ENCODE assay signal across 1 cellular context in the genomic region with DNA sequence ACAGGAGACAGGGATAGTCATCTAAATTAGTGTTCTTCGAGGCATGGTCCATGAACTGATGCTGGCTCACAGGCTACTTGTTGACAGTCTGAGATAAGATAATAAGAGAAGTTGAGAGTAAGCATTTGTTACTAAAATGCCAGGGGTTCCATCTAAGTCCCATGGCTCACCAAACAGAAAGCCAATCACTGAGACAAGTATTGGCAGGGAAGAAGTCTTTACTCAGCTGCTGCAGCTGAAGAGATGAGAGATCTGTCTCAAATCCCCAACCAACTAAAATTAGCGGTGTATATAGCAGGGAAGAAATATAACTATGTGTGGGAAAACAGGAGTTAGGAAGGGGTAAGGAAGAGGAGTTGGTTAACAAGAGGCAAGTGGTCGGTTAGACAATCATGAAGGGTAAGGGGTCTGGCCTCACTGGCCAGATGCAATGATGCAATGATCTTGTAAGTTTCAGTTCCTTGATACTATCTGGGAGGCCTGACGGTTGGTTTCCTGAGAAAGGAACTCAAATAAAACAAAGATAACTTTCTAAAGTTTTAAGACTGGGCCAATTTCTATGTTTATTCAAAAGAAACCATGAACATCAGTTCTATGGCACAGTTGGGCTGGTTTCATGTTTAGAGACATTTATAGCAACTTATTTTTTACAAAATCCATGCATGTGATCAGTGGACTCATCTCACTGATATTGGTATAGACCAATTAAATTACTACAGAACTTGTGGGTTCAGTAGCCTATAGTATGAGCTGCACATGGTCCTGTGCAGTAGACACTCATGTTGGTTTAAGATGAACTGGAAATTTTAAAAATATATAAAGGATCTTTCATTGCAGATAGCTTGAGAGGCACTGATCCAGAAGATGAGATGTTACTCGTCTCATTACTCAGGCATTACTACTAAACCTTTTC.
TF ChIP-seq lines count a peak whose summit lies in the region.

No MANE protein-coding gene starts in this region.

TF ChIP-seq in K562, 482 proteins besides CTCF, POLR2A, EP300 and RAD21 (continued from another document and continues in another):
- TF ChIP-seq, protein P1, sequence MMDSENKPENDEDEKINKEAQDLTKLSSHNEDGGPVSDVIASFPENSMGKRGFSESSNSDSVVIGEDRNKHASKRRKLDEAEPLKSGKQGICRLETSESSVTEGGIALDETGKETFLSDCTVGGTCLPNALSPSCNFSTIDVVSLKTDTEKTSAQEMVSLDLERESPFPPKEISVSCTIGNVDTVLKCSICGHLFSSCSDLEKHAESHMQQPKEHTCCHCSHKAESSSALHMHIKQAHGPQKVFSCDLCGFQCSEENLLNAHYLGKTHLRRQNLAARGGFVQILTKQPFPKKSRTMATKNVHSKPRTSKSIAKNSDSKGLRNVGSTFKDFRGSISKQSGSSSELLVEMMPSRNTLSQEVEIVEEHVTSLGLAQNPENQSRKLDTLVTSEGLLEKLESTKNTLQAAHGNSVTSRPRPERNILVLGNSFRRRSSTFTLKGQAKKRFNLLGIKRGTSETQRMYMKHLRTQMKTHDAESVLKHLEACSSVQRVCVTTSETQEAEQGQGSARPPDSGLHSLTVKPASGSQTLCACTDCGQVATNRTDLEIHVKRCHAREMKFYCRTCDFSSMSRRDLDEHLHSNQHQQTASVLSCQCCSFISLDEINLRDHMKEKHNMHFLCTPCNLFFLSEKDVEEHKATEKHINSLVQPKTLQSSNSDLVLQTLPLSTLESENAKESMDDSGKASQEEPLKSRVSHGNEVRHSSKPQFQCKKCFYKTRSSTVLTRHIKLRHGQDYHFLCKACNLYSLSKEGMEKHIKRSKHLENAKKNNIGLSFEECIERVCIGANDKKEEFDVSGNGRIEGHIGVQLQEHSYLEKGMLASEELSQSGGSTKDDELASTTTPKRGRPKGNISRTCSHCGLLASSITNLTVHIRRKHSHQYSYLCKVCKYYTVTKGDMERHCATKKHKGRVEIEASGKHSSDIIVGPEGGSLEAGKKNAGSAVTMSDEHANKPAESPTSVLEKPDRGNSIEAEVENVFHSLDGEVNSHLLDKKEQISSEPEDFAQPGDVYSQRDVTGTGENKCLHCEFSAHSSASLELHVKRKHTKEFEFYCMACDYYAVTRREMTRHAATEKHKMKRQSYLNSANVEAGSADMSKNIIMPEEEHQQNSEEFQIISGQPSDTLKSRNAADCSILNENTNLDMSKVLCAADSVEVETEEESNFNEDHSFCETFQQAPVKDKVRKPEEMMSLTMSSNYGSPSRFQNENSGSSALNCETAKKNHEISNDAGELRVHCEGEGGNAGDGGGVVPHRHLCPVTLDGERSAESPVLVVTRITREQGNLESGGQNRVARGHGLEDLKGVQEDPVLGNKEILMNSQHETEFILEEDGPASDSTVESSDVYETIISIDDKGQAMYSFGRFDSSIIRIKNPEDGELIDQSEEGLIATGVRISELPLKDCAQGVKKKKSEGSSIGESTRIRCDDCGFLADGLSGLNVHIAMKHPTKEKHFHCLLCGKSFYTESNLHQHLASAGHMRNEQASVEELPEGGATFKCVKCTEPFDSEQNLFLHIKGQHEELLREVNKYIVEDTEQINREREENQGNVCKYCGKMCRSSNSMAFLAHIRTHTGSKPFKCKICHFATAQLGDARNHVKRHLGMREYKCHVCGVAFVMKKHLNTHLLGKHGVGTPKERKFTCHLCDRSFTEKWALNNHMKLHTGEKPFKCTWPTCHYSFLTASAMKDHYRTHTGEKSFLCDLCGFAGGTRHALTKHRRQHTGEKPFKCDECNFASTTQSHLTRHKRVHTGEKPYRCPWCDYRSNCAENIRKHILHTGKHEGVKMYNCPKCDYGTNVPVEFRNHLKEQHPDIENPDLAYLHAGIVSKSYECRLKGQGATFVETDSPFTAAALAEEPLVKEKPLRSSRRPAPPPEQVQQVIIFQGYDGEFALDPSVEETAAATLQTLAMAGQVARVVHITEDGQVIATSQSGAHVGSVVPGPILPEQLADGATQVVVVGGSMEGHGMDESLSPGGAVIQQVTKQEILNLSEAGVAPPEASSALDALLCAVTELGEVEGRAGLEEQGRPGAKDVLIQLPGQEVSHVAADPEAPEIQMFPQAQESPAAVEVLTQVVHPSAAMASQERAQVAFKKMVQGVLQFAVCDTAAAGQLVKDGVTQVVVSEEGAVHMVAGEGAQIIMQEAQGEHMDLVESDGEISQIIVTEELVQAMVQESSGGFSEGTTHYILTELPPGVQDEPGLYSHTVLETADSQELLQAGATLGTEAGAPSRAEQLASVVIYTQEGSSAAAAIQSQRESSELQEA (IDR thresholded peaks at IDR 0.05; ENCODE audit: low read depth): no peak
- TF ChIP-seq, protein P2, sequence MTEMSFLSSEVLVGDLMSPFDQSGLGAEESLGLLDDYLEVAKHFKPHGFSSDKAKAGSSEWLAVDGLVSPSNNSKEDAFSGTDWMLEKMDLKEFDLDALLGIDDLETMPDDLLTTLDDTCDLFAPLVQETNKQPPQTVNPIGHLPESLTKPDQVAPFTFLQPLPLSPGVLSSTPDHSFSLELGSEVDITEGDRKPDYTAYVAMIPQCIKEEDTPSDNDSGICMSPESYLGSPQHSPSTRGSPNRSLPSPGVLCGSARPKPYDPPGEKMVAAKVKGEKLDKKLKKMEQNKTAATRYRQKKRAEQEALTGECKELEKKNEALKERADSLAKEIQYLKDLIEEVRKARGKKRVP (CRISPR knock-in tag; IDR thresholded peaks at IDR 0.05): peak; percentile 94
- TF ChIP-seq SOX6 (IDR thresholded peaks at IDR 0.05) (peak; percentile 60; the same call in 1 of the 2 replicates), ZKSCAN1 (IDR thresholded peaks at IDR 0.05; ENCODE audit: low read depth, low read length) (no peak), HIVEP1 (CRISPR knock-in tag; IDR thresholded peaks at IDR 0.05) (no peak), BRF1 (IDR thresholded peaks at IDR 0.05; ENCODE audit: borderline replicate concordance, extremely low read depth, insufficient read length) (no peak), SUPT5H (IDR thresholded peaks at IDR 0.05) (no peak), ZNF408 (CRISPR knock-in tag; IDR thresholded peaks at IDR 0.05; ENCODE audit: low read depth) (no peak), RFX7 (CRISPR knock-in tag; IDR thresholded peaks at IDR 0.05) (no peak), CEBPG (CRISPR knock-in tag; IDR thresholded peaks at IDR 0.05) (peak; percentile 89), CEBPG (tag; conservative IDR thresholded peaks at IDR 0.05 in 1 of 2, IDR thresholded peaks at IDR 0.05 in 1 of 2) (peak; percentile 96 to 97), NBN (IDR thresholded peaks at IDR 0.05; ENCODE audit: low read depth) (0 out of 2 replicates have a peak, but pooled peaks have one; percentile 47), SMARCA5 (IDR thresholded peaks at IDR 0.05) (no peak), IRF2 (CRISPR knock-in tag; IDR thresholded peaks at IDR 0.05) (no peak), JUN (IDR thresholded peaks at IDR 0.05; ENCODE audit: borderline replicate concordance, low read depth, low read length) (no peak), JUN (CRISPR knock-in tag; IDR thresholded peaks at IDR 0.05; ENCODE audit: borderline replicate concordance) (no peak), POLR2B (IDR thresholded peaks at IDR 0.05; ENCODE audit: low read depth, partially characterized antibody) (no peak), TRIM28 (IDR thresholded peaks at IDR 0.05) (peak; percentile 53; the same call in 1 of the 2 replicates), ZNF830 (CRISPR knock-in tag; IDR thresholded peaks at IDR 0.05) (no peak), PHF8 (IDR thresholded peaks at IDR 0.05; ENCODE audit: borderline replicate concordance, low read length) (no peak), ARNT (IDR thresholded peaks at IDR 0.05) (no peak), ZNF41 (CRISPR knock-in tag; conservative IDR thresholded peaks at IDR 0.05) (no peak), ELF2 (CRISPR knock-in tag; IDR thresholded peaks at IDR 0.05) (0 out of 2 replicates have a peak, but pooled peaks have one; percentile 15), ZNF785 (CRISPR knock-in tag; IDR thresholded peaks at IDR 0.05) (no peak), STAT5B (CRISPR knock-in tag; IDR thresholded peaks at IDR 0.05) (no peak), TAL1 (IDR thresholded peaks at IDR 0.05) (no peak), PTTG1 (tag; IDR thresholded peaks at IDR 0.05; ENCODE audit: low read depth) (peak; percentile 12), MIER1 (IDR thresholded peaks at IDR 0.05; ENCODE audit: low read depth) (no peak), CTBP1 (IDR thresholded peaks at IDR 0.05; ENCODE audit: borderline replicate concordance) (peak; percentile 26; the same call in 1 of the 2 replicates), SP2 (IDR thresholded peaks at IDR 0.05; ENCODE audit: extremely low read depth, low read depth, low read length, poor library complexity, severe bottlenecking) (no peak), POLR3G (IDR thresholded peaks at IDR 0.05; ENCODE audit: extremely low read depth, insufficient read length, insufficient replicate concordance) (no peak), NUFIP1 (IDR thresholded peaks at IDR 0.05; ENCODE audit: partially characterized antibody) (no peak), PHTF2 (CRISPR knock-in tag; IDR thresholded peaks at IDR 0.05) (no peak)
- TF ChIP-seq, protein P3, sequence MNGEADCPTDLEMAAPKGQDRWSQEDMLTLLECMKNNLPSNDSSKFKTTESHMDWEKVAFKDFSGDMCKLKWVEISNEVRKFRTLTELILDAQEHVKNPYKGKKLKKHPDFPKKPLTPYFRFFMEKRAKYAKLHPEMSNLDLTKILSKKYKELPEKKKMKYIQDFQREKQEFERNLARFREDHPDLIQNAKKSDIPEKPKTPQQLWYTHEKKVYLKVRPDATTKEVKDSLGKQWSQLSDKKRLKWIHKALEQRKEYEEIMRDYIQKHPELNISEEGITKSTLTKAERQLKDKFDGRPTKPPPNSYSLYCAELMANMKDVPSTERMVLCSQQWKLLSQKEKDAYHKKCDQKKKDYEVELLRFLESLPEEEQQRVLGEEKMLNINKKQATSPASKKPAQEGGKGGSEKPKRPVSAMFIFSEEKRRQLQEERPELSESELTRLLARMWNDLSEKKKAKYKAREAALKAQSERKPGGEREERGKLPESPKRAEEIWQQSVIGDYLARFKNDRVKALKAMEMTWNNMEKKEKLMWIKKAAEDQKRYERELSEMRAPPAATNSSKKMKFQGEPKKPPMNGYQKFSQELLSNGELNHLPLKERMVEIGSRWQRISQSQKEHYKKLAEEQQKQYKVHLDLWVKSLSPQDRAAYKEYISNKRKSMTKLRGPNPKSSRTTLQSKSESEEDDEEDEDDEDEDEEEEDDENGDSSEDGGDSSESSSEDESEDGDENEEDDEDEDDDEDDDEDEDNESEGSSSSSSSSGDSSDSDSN (IDR thresholded peaks at IDR 0.05; ENCODE audit: borderline replicate concordance in 1 of 2, low read depth in 2 of 2, low read length in 2 of 2): no peak
- TF ChIP-seq, protein P4, sequence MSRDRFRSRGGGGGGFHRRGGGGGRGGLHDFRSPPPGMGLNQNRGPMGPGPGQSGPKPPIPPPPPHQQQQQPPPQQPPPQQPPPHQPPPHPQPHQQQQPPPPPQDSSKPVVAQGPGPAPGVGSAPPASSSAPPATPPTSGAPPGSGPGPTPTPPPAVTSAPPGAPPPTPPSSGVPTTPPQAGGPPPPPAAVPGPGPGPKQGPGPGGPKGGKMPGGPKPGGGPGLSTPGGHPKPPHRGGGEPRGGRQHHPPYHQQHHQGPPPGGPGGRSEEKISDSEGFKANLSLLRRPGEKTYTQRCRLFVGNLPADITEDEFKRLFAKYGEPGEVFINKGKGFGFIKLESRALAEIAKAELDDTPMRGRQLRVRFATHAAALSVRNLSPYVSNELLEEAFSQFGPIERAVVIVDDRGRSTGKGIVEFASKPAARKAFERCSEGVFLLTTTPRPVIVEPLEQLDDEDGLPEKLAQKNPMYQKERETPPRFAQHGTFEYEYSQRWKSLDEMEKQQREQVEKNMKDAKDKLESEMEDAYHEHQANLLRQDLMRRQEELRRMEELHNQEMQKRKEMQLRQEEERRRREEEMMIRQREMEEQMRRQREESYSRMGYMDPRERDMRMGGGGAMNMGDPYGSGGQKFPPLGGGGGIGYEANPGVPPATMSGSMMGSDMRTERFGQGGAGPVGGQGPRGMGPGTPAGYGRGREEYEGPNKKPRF (IDR thresholded peaks at IDR 0.05; ENCODE audit: low read depth, low read length): no peak
- TF ChIP-seq, protein P5, sequence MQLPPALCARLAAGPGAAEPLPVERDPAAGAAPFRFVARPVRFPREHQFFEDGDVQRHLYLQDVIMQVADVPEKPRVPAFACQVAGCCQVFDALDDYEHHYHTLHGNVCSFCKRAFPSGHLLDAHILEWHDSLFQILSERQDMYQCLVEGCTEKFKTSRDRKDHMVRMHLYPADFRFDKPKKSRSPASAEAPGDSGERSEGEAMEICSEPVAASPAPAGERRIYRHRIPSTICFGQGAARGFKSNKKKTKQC (CRISPR knock-in tag; IDR thresholded peaks at IDR 0.05): no peak
- TF ChIP-seq, protein P6, sequence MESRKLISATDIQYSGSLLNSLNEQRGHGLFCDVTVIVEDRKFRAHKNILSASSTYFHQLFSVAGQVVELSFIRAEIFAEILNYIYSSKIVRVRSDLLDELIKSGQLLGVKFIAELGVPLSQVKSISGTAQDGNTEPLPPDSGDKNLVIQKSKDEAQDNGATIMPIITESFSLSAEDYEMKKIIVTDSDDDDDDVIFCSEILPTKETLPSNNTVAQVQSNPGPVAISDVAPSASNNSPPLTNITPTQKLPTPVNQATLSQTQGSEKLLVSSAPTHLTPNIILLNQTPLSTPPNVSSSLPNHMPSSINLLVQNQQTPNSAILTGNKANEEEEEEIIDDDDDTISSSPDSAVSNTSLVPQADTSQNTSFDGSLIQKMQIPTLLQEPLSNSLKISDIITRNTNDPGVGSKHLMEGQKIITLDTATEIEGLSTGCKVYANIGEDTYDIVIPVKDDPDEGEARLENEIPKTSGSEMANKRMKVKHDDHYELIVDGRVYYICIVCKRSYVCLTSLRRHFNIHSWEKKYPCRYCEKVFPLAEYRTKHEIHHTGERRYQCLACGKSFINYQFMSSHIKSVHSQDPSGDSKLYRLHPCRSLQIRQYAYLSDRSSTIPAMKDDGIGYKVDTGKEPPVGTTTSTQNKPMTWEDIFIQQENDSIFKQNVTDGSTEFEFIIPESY (CRISPR knock-in tag; IDR thresholded peaks at IDR 0.05): no peak
- TF ChIP-seq, protein P7, sequence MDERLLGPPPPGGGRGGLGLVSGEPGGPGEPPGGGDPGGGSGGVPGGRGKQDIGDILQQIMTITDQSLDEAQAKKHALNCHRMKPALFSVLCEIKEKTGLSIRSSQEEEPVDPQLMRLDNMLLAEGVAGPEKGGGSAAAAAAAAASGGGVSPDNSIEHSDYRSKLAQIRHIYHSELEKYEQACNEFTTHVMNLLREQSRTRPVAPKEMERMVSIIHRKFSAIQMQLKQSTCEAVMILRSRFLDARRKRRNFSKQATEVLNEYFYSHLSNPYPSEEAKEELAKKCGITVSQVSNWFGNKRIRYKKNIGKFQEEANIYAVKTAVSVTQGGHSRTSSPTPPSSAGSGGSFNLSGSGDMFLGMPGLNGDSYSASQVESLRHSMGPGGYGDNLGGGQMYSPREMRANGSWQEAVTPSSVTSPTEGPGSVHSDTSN (CRISPR knock-in tag; IDR thresholded peaks at IDR 0.05; ENCODE audit: low read depth): no peak
- TF ChIP-seq, protein P7 (tag; conservative IDR thresholded peaks at IDR 0.05; ENCODE audit: low read depth): peak; percentile 26; the same call in 1 of the 2 replicates
